8 cellular contexts compared by ENCODE assay signal in the genomic region with DNA sequence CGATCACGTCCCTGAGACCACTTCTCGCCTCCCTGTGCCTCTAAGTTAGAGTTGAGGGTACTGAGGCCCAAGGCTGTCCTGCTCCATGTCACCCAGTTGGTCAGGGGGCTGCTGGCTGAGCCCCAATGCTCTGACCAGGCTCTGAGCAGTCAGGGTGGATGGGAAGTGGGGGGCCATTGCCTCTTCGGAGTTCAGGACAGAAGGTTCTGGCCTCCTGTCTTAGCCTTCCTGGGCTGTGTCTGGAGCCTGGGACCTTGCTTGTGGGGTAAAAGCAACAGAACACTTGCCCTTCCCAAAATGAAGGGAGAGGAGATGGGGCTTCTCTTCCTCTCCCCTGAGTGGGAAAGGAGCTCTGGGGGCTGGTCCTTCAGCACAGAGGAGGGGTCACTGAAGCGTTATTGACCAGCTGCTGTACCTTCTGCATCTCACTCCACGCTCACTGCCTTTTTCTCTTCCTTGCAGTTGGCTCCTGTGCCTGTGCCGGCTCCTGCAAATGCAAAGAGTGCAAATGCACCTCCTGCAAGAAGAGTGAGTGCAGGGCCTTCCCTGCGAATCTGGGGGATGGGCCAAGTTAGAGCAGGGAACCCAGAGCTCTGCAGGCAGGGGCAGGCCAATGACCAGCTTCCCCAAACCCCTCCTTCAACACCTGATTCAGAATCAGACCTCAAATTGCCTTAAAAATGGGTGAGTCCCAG. TPM values are rescaled to one million over a fixed set of nuclear protein-coding genes. Genes with fewer than 3 reads are reported as not detected.
DNase-seq lines count a peak whose midpoint lies in the region; ATAC-seq, FAIRE-seq and TF ChIP-seq lines count a peak whose summit lies in the region.

No MANE protein-coding gene starts in this region.

- peak overlapping the region; percentile 95 for H3K4me2 ChIP-seq in astrocyte (ENCODE audit: low read length)

- peak overlapping the region; percentile 40 for H3K27ac ChIP-seq in astrocyte (ENCODE audit: low read depth, low read length)

- 15 to 20% methylated on average over 8 of the region's 8 CpGs for WGBS in lower leg skin, 2 donors

- H3K27me3 Mint-ChIP-seq in astrocyte (ENCODE audit: low read depth, unreplicated experiment): peaks cover 49% of the 10 kb centered on the region
- H3K27me3 Mint-ChIP-seq in type B pancreatic cell: peaks cover 50% of the 10 kb centered on the region

- peaks cover 3% of the 10 kb centered on the region for H3K4me1 Mint-ChIP-seq in astrocyte (ENCODE audit: low read depth, unreplicated experiment)
- peaks cover 4% of the 10 kb centered on the region for H3K4me1 Mint-ChIP-seq in type B pancreatic cell (ENCODE audit: unreplicated experiment)

- peaks cover 14% of the 10 kb centered on the region for H3K4me1 ChIP-seq in astrocyte (ENCODE audit: insufficient read depth, low read length)

- TF ChIP-seq CTCF in GM12864 (IDR thresholded peaks at IDR 0.05; ENCODE audit: low read depth, low read length, missing control alignments) (no peak), astrocyte (IDR thresholded peaks at IDR 0.05; ENCODE audit: insufficient read depth, low read depth, low read length) (no peak), lower leg skin (IDR thresholded peaks at IDR 0.05) (no peak), type B pancreatic cell (conservative IDR thresholded peaks at IDR 0.05) (no peak)

- H3K36me3 Mint-ChIP-seq in astrocyte (ENCODE audit: low read depth, unreplicated experiment): peaks cover 3% of the 10 kb centered on the region
- peaks cover 8% of the 10 kb centered on the region for H3K36me3 Mint-ChIP-seq in type B pancreatic cell

- H4K20me1 ChIP-seq in astrocyte (ENCODE audit: insufficient read depth, low read length): no peaks in the 10 kb centered on the region

- no peaks in the 10 kb centered on the region for H3K36me3 ChIP-seq in astrocyte (ENCODE audit: insufficient read depth, low read length)

- peak overlapping the region; percentile 62 for H3K27ac Mint-ChIP-seq in astrocyte (ENCODE audit: unreplicated experiment)
- no peak overlapping the region for H3K27ac Mint-ChIP-seq in type B pancreatic cell

- no peak for DNase-seq in GM12864 (ENCODE audit: low read depth)
- DNase-seq in astrocyte (ENCODE audit: low read depth): no peak
- no peak for DNase-seq in lower leg skin (ENCODE audit: low spot score in 2 of 2)
- no peak for DNase-seq in type B pancreatic cell (ENCODE audit: extremely low spot score, unreplicated experiment)
- DNase-seq in CD1c-positive myeloid dendritic cell (ENCODE audit: extremely low spot score): no peak
- DNase-seq in NCI-H1436 (lab: John Stamatoyannopoulos, UW): no peak

- no peak for TF ChIP-seq POLR2A in lower leg skin (IDR thresholded peaks at IDR 0.05)

- peak overlapping the region; percentile 86 for H3K9ac ChIP-seq in astrocyte (ENCODE audit: low read length)

- H3K4me3 Mint-ChIP-seq in astrocyte (ENCODE audit: unreplicated experiment) (peak overlapping the region; percentile 86), type B pancreatic cell (peak overlapping the region; percentile 90)

- H3K4me3 ChIP-seq in GM12864 (ENCODE audit: low read depth, low read length) (peak overlapping the region; percentile 64), astrocyte (ENCODE audit: insufficient read depth, low read depth, low read length) (peak overlapping the region; percentile 80), lower leg skin (ENCODE audit: low read depth, poor library complexity, severe bottlenecking) (peak overlapping the region; percentile 92)

- ATAC-seq in HG03280 (IDR thresholded peaks at IDR 0.05; ENCODE audit: unreplicated experiment): peak; percentile 6
- ATAC-seq in HG03565 (IDR thresholded peaks at IDR 0.05; ENCODE audit: unreplicated experiment): no peak

- intact Hi-C loops in lower leg skin (cut with DNase I; ENCODE audit: low total_unique reads): loop anchor here (10.0 kb wide), 1 partner anchor 78 kb away; a partner anchor contains a TSS

- H3K27me3 ChIP-seq in astrocyte (ENCODE audit: insufficient read depth, low read length): no peaks in the 10 kb centered on the region

- no peak for FAIRE-seq in astrocyte (lab: Jason Lieb, UNC)

- peaks cover 3% of the 10 kb centered on the region for H3K9me3 ChIP-seq in astrocyte (ENCODE audit: insufficient read depth, low read depth, low read length)

- H3K79me2 ChIP-seq in astrocyte (ENCODE audit: insufficient read depth, low read length): no peaks in the 10 kb centered on the region

- H3K9me3 Mint-ChIP-seq in astrocyte (ENCODE audit: unreplicated experiment) (peaks cover 14% of the 10 kb centered on the region), type B pancreatic cell (peaks cover 7% of the 10 kb centered on the region)

- peak overlapping the region; percentile 94 for H2AFZ ChIP-seq in astrocyte (ENCODE audit: low read depth, low read length)

RNA-seq across cellular contexts. Expression of a gene that starts 0.6 kb away (rescaled TPM):
- total RNA-seq in astrocyte: 7.0 and 9.7 TPM in 2 replicates
- 1,000 to 10,000 TPM; 1,041 to 3,584 (median 2,610) TPM for total RNA-seq in lower leg skin
- total RNA-seq in type B pancreatic cell (ENCODE audit: low replicate concordance): 39.3 and 53.1 TPM in 2 replicates

RNA-seq across cellular contexts. Expression of a gene that starts 13.2 kb away (rescaled TPM):
- total RNA-seq in astrocyte (not detected in 2 replicates), lower leg skin (1 to 10 TPM in 2 of 4 donors, not detected in 2; 1.2 to 3.9 TPM), type B pancreatic cell (ENCODE audit: low replicate concordance) (2.2 and 2.4 TPM in 2 replicates)

RNA-seq across cellular contexts. Expression of a gene that starts 15.0 kb away (rescaled TPM):
- total RNA-seq in astrocyte (0.87 TPM in 1 of 2 replicates, not detected in the other), lower leg skin (10 to 100 TPM in 2 of 4 donors, 1 to 10 TPM in 1, not detected in 1; 5.6 to 46.4 (median 37.8) TPM), type B pancreatic cell (ENCODE audit: low replicate concordance) (2.8 and 4.8 TPM in 2 replicates)

RNA-seq across cellular contexts. Expression of a gene that starts 25.1 kb away (rescaled TPM):
- total RNA-seq in astrocyte: not detected in 2 replicates
- 10 to 100 TPM in 2 of 4 donors, 1 to 10 TPM in 2; 2.1 to 17.2 (median 8.3) TPM for total RNA-seq in lower leg skin
- 5.9 and 6.5 TPM in 2 replicates for total RNA-seq in type B pancreatic cell (ENCODE audit: low replicate concordance)

RNA-seq across cellular contexts. Expression of a gene that starts 31.2 kb away (rescaled TPM):
- total RNA-seq in astrocyte (not detected in 2 replicates), lower leg skin (not detected), type B pancreatic cell (ENCODE audit: low replicate concordance) (not detected in 2 replicates)

Comparison
In these comparisons a context has a peak if more than half of its experiments do, and no peak if none do; other contexts are left out.
1. RNA of a gene that starts 0.6 kb away (total RNA-seq): 1,041 to 3,584 TPM in lower leg skin; 39.3 to 53.1 TPM in type B pancreatic cell and 7.0 to 9.7 TPM in astrocyte; every median in the first group is over 10 times any median in the second.
2. Peak in every context shown above with its lines, with median percentiles within 50 percentile points of each other: H3K4me3 ChIP-seq.